ENCODE assay signal across 27 cellular contexts in the genomic region with DNA sequence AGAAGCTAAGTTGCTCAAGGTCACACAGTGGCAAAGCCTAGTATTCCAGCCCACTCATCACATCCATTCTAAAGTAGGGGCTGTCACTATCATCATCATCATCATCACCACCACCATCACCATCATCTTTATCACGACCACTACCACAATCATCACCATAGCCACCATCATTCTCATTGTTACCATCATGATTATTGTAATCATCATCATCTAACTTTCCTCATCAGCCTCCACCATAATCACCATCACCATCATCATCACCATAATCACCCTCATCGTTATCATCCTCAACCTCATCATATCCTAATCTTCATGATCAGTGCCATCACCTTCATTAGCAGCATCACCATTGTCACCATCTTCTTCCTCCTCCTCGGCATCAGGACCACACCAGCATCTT. TPM values are rescaled to one million over a fixed set of nuclear protein-coding genes. Genes with fewer than 3 reads are reported as not detected.
"Had no signal": no experiment of that assay in that cellular context is flagged by ENCODE, and none has a peak within 500 bp of the region (broad histone marks: within the 10 kb centered on the region; RNA-seq: fewer than 3 reads in every experiment).

No MANE protein-coding gene starts in this region.

- H3K27ac ChIP-seq: stomach, suprapubic skin, testis, thoracic aorta, thyroid gland, tibial artery, tibial nerve, transverse colon, upper lobe of left lung, upper lobe of right lung, uterus, vagina had no signal

- ATAC-seq: stimulated activated effector memory CD8-positive, alpha-beta T cell treated with anti-CD3 and anti-CD28 coated beads, Interleukin-12 subunit alpha, Interleukin-12 subunit beta, amount 100 ng/mL, for 72 hours; stimulated activated memory B cell treated with anti-CD40 and anti-IgM and Interleukin-4, amounts not matched to agents 10 μg/mL and 1 μg/mL and 100 μg/mL, for 72 hours; stimulated activated naive B cell treated with anti-CD40 and anti-IgM and Interleukin-4, amounts not matched to agents 10 μg/mL and 1 μg/mL and 100 μg/mL, for 72 hours; stimulated activated naive CD8-positive, alpha-beta T cell treated with anti-CD3 and anti-CD28 coated beads, Interleukin-15, amount 100 ng/mL, for 72 hours; stimulated activated naive CD8-positive, alpha-beta T cell treated with anti-CD3 and anti-CD28 coated beads, Interleukin-15, Interleukin-2, amounts not matched to agents 100 U/mL and 50 U/mL, for 24 hours; upper lobe of right lung had no signal

- H3K9me3 ChIP-seq: suprapubic skin, testis, thyroid gland, transverse colon, uterus, vagina had no signal

- H3K36me3 ChIP-seq: stomach, suprapubic skin, thoracic aorta, thyroid gland, tibial artery, tibial nerve, transverse colon, upper lobe of left lung, upper lobe of right lung, uterus, vagina had no signal

- H3K4me1 ChIP-seq: stomach, suprapubic skin, testis, thyroid gland, tibial artery, tibial nerve, transverse colon, upper lobe of left lung, upper lobe of right lung, uterus, vagina had no signal

- DNase-seq: stimulated activated CD4-positive, alpha-beta T cell treated with anti-CD3 and anti-CD28 coated beads, Interleukin-2, amount 100 ng/mL, for 48 hours; stimulated activated CD4-positive, alpha-beta T cell treated with anti-CD3 and anti-CD28 coated beads, Interleukin-4, amount 100 ng/mL, for 1 hour; stimulated activated CD4-positive, alpha-beta T cell treated with anti-CD3 and anti-CD28 coated beads, Interleukin-4, amount 100 ng/mL, for 24 hours; stimulated activated CD4-positive, alpha-beta T cell treated with anti-CD3 and anti-CD28 coated beads, Interleukin-4, amount 100 ng/mL, for 4 hours; stimulated activated CD8-positive, alpha-beta memory T cell treated with anti-CD3 and anti-CD28 coated beads, Interleukin-4, amount 100 ng/mL, for 48 hours; stimulated activated naive B cell treated with anti-CD40 and anti-IgM and Interleukin-4, amounts not matched to agents 10 μg/mL and 1 μg/mL and 100 μg/mL, for 72 hours; stimulated activated naive CD4-positive, alpha-beta T cell; stimulated activated naive CD4-positive, alpha-beta T cell treated with Interleukin-2 at 50 U/mL for 16 hours; stimulated activated naive CD8-positive, alpha-beta T cell treated with anti-CD3 and anti-CD28 coated beads, Interleukin-15, amount 100 ng/mL, for 72 hours; stimulated activated naive CD8-positive, alpha-beta T cell treated with anti-CD3 and anti-CD28 coated beads, Interleukin-15, Interleukin-2, amounts not matched to agents 100 U/mL and 50 U/mL, for 24 hours; stomach; substantia nigra; testis; thyroid gland; tibial artery; transverse colon; trophoblast cell; upper lobe of left lung; upper lobe of right lung; uterus had no signal

- H3K27me3 ChIP-seq: suprapubic skin, testis, thyroid gland, tibial artery, tibial nerve, transverse colon, upper lobe of left lung, upper lobe of right lung, uterus, vagina had no signal

- H3K4me3 ChIP-seq: stomach, suprapubic skin, testis, thoracic aorta, thyroid gland, tibial artery, tibial nerve, transverse colon, upper lobe of left lung, upper lobe of right lung, uterus, vagina had no signal

RNA-seq across cellular contexts. Expression of a gene that starts 48.7 kb away (rescaled TPM):
- total RNA-seq: subcutaneous adipose tissue had no signal
